1 cellular context compared by ENCODE assay signal in the genomic region with DNA sequence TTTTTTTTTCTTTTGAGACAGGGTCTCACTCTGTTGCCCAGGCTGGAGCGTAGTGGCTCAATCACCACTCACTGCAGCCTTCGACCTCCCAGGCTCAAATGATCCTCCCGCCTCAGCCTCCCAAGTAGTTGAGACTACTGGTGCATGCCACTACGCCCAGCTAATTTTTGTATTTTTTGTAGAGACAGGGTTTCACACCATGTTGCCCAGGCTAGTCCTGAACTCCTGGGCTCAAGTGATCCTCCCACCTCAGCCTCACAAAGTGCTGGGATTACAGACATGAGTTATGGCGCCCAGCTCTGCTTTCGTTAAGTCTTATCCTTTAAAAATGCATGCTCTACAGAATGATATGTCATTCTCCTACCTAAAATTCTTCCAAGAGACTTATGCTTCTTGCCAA.
TF ChIP-seq lines count a peak whose summit lies in the region.

No MANE protein-coding gene starts in this region.

TF ChIP-seq in K562, 482 proteins besides CTCF, POLR2A, EP300 and RAD21:
- TF ChIP-seq ZNF224 (CRISPR knock-in tag; IDR thresholded peaks at IDR 0.05), result peak; percentile 98
TF ChIP-seq in K562: peak in this region for 1; not testable (repeated sequence) for 481.
